ENCODE assay signal across 8 cellular contexts in genomic region chr10:97543025-97543546, GRCh38. TPM values are rescaled to one million over a fixed set of nuclear protein-coding genes. Genes with fewer than 3 reads are reported as not detected.
DNase-seq lines count a peak whose midpoint lies in the region; ATAC-seq, FAIRE-seq and TF ChIP-seq lines count a peak whose summit lies in the region.

No MANE protein-coding gene starts in this region.

- TF ChIP-seq CTCF in AG04449 (IDR thresholded peaks at IDR 0.05; ENCODE audit: insufficient read depth, low read length, missing control alignments): no peak

- peak overlapping the region; percentile 8; the same call in 1 of the 2 replicates for H3K4me3 ChIP-seq in AG04449 (ENCODE audit: low read depth, low read length)
- no peak overlapping the region for H3K4me3 ChIP-seq in duodenal mucosa (ENCODE audit: low read depth in 1 of 2, low read length in 2 of 2)
- H3K4me3 ChIP-seq in mesendoderm (ENCODE audit: low read length): no peak overlapping the region

- no peaks in the 10 kb centered on the region for H3K9me3 ChIP-seq in duodenal mucosa (ENCODE audit: control insufficient read depth in 1 of 2, low read length in 2 of 2)

- DNase-seq in AG04449 (ENCODE audit: low read depth, low spot score) (peak; percentile 83), HTR-8/SVneo (ENCODE audit: insufficient read length, low spot score) (peak; percentile 93), mesendoderm (peak; percentile 86)
- DNase-seq in activated CD4-positive, alpha-beta T cell treated with anti-CD3 and anti-CD28 coated beads for 4 hours: peak; percentile 42 to 56
- DNase-seq in stimulated activated CD8-positive, alpha-beta memory T cell treated with anti-CD3 and anti-CD28 coated beads, Interleukin-4, amount 100 ng/mL, for 48 hours: peak; percentile 76

- H3K9ac ChIP-seq in duodenal mucosa (ENCODE audit: low read depth in 1 of 2, low read length in 2 of 2) (no peak overlapping the region), mesendoderm (ENCODE audit: low read length) (no peak overlapping the region)

- POLR2A ChIA-PET in AG04449 (lab: Yijun Ruan, JAX): interaction anchor here (0.9 to 1.9 kb wide), 4 partner anchors 9 to 144 kb away, joined by 3 to 15 read pairs (median 4); partner anchors contain the start of genes AVPI1 and UBTD1

- WGBS in mesendoderm (ENCODE audit: extremely low coverage, insufficient coverage, low lambda C conversion rate): no CpG with 5 or more reads among the region's 10 CpGs

- peaks cover 5% of the 10 kb centered on the region for H3K79me1 ChIP-seq in mesendoderm (ENCODE audit: low read length)

- H4K5ac ChIP-seq in mesendoderm (ENCODE audit: low read length): no peak overlapping the region

- CTCF ChIA-PET in AG04449 (lab: Yijun Ruan, JAX): interaction anchor here (0.7 to 10.9 kb wide), 4 partner anchors 7 to 44 kb away, joined by 4 to 150 read pairs (median 14); partner anchors contain the start of gene UBTD1

- no peaks in the 10 kb centered on the region for H3K27me3 ChIP-seq in duodenal mucosa (ENCODE audit: control insufficient read depth in 1 of 2, insufficient read depth in 2 of 2, low read length in 2 of 2)
- no peaks in the 10 kb centered on the region for H3K27me3 ChIP-seq in mesendoderm (ENCODE audit: insufficient read depth, low read length, poor library complexity)

- H4K8ac ChIP-seq in mesendoderm (ENCODE audit: low read depth, low read length): no peak overlapping the region

- H3K23ac ChIP-seq in mesendoderm (ENCODE audit: low read length): no peak overlapping the region

- no peak overlapping the region for H2BK15ac ChIP-seq in mesendoderm (replicated peaks; ENCODE audit: low read depth)

- H3K56ac ChIP-seq in mesendoderm (ENCODE audit: low read length): peak overlapping the region; percentile 51

- peak; percentile 99 for FAIRE-seq in HTR-8/SVneo (lab: Jason Lieb, UNC)

- H2AK5ac ChIP-seq in mesendoderm (ENCODE audit: low read length): no peak overlapping the region

- no peak overlapping the region for H2BK5ac ChIP-seq in mesendoderm (ENCODE audit: low read length)

- H3K18ac ChIP-seq in mesendoderm (ENCODE audit: low read length): peak overlapping the region; percentile 13

- ATAC-seq in GM19351 (IDR thresholded peaks at IDR 0.05; ENCODE audit: unreplicated experiment) (no peak), HG03095 (IDR thresholded peaks at IDR 0.05; ENCODE audit: unreplicated experiment) (no peak)

- H3K27ac ChIP-seq in duodenal mucosa (ENCODE audit: low read depth, low read length) (peak overlapping the region; percentile 81), mesendoderm (ENCODE audit: low read depth, low read length) (peak overlapping the region; percentile 41)

- peaks cover 11 to 14% of the 10 kb centered on the region in 2 donors for H3K4me1 ChIP-seq in duodenal mucosa (ENCODE audit: control insufficient read depth in 1 of 2, insufficient read depth in 2 of 2, low read length in 2 of 2)
- peaks cover 7% of the 10 kb centered on the region for H3K4me1 ChIP-seq in mesendoderm (ENCODE audit: control insufficient read depth, low read depth, low read length)

- H3K36me3 ChIP-seq in duodenal mucosa (ENCODE audit: control insufficient read depth in 1 of 2, insufficient read depth in 2 of 2, low read length in 2 of 2): no peaks in the 10 kb centered on the region
- H3K36me3 ChIP-seq in mesendoderm (ENCODE audit: control insufficient read depth, insufficient read depth, low read length): no peaks in the 10 kb centered on the region

- H3K4me2 ChIP-seq in mesendoderm (ENCODE audit: low read length): no peak overlapping the region

- no peak overlapping the region for H3K4ac ChIP-seq in mesendoderm (ENCODE audit: low read depth, low read length)

- no peaks in the 10 kb centered on the region for H3K79me2 ChIP-seq in mesendoderm (ENCODE audit: control insufficient read depth, insufficient read depth, low read length)

- H2BK120ac ChIP-seq in mesendoderm (ENCODE audit: low read depth, low read length): no peak overlapping the region

RNA-seq across cellular contexts. Expression of gene ANKRD2, which starts 29.5 kb away (rescaled TPM):
- 0.06 TPM for polyA plus RNA-seq in mesendoderm (2013, experiment 1 of 2)
- 0.07 TPM for polyA plus RNA-seq in mesendoderm (2013, experiment 2 of 2)

RNA-seq across cellular contexts. Expression of gene HOGA1, which starts 41.1 kb away (rescaled TPM):
- 0.34 TPM for polyA plus RNA-seq in mesendoderm (2013, experiment 1 of 2)
- 0.27 TPM for polyA plus RNA-seq in mesendoderm (2013, experiment 2 of 2)

RNA-seq across cellular contexts. Expression of gene UBTD1, which starts 44.4 kb away (rescaled TPM):
- 14.0 TPM for polyA plus RNA-seq in mesendoderm (2013, experiment 1 of 2)
- 13.9 TPM for polyA plus RNA-seq in mesendoderm (2013, experiment 2 of 2)

RNA-seq across cellular contexts. Expression of gene MMS19, which starts 44.9 kb away (rescaled TPM):
- 109 TPM for polyA plus RNA-seq in mesendoderm (2013, experiment 1 of 2)
- polyA plus RNA-seq in mesendoderm (2013, experiment 2 of 2): 111 TPM

RNA-seq across cellular contexts. Expression of gene C10orf62, which starts 46.4 kb away (rescaled TPM):
- polyA plus RNA-seq in mesendoderm (2013, experiment 1 of 2): not detected
- polyA plus RNA-seq in mesendoderm (2013, experiment 2 of 2): not detected
